Comparison of ENCODE assay signal across 10 cellular contexts in genomic region chr6:156773935-156774871, GRCh38. TPM values are rescaled to one million over a fixed set of nuclear protein-coding genes. Genes with fewer than 3 reads are reported as not detected.
A peak's percentile ranks its signal among the peaks of the same experiment; 100 is the strongest.
DNase-seq lines count a peak whose midpoint lies in the region; ATAC-seq, FAIRE-seq and TF ChIP-seq lines count a peak whose summit lies in the region.
"Had no signal": no experiment of that assay in that cellular context is flagged by ENCODE, and none has a peak within 500 bp of the region (broad histone marks: within the 10 kb centered on the region; RNA-seq: fewer than 3 reads in every experiment).

No MANE protein-coding gene starts in this region.

- no peak for FAIRE-seq in A549 (lab: Jason Lieb, UNC)

- H3K79me2 ChIP-seq in osteoblast (ENCODE audit: insufficient read depth, low read length), result peaks cover 19% of the 10 kb centered on the region

- H3K4me1 ChIP-seq in A549, result peaks cover 20% of the 10 kb centered on the region
- peaks cover 27% of the 10 kb centered on the region for H3K4me1 ChIP-seq in osteoblast (ENCODE audit: insufficient read depth, low read length)

- H3K27ac ChIP-seq in A549, result no peak overlapping the region
- H3K27ac ChIP-seq in osteoblast (ENCODE audit: low read depth, low read length), result no peak overlapping the region

- TF ChIP-seq POLR2A in A549 (IDR thresholded peaks at IDR 0.05; ENCODE audit: low read length), result no peak

- H4K20me1 ChIP-seq in osteoblast (ENCODE audit: insufficient read depth, low read length), result no peaks in the 10 kb centered on the region

- DNase-seq in A549 (ENCODE audit: low read depth in 1 of 2, low spot score in 1 of 2) (no peak), HCEC 1CT (peak; percentile 19), cardiac fibroblast (ENCODE audit: low read depth in 2 of 2) (peak; percentile 41 to 49), osteoblast (ENCODE audit: insufficient read length, low spot score, missing footprints) (peak; percentile 53), inferior parietal cortex (ENCODE audit: extremely low spot score) (no peak), HEK293T (ENCODE audit: extremely low spot score) (no peak)
- DNase-seq in stimulated activated CD4-positive, alpha-beta T cell treated with anti-CD3 and anti-CD28 coated beads, Interleukin-15, amount 100 ng/mL, for 24 hours, result no peak
- DNase-seq: activated CD4-positive, CD25-positive, alpha-beta regulatory T cell treated with anti-CD3 and anti-CD28 coated beads, Interleukin-2, amount 50 U/mL, for 72 hours; SK-N-SH had no signal

- TF ChIP-seq EP300 in A549 (IDR thresholded peaks at IDR 0.05), result no peak

- TF ChIP-seq CTCF in A549 (IDR thresholded peaks at IDR 0.05), result no peak
- TF ChIP-seq CTCF in cardiac fibroblast (IDR thresholded peaks at IDR 0.05; ENCODE audit: low read depth, low read length), result no peak
- no peak for TF ChIP-seq CTCF in osteoblast (IDR thresholded peaks at IDR 0.05; ENCODE audit: extremely low read depth, low read depth, low read length)

- POLR2A ChIA-PET in A549 (lab: Yijun Ruan, JAX), result no interaction called here
- POLR2A ChIA-PET in HEK293T (lab: Yijun Ruan, JAX), result no interaction called here

- H2AFZ ChIP-seq in osteoblast (ENCODE audit: low read length), result no peak overlapping the region

- H3K9me3 ChIP-seq in A549 (no peaks in the 10 kb centered on the region), osteoblast (ENCODE audit: low read depth, low read length) (no peaks in the 10 kb centered on the region)
- H3K9me3 ChIP-seq: SK-N-SH had no signal

- H3K4me3 ChIP-seq in A549 (no peak overlapping the region), cardiac fibroblast (replicated peaks in 1 of 2; ENCODE audit: low read depth in 2 of 2, low read length in 2 of 2) (no peak overlapping the region), osteoblast (ENCODE audit: insufficient read depth, low read length) (peak overlapping the region; percentile 29)

- no peak for ATAC-seq in A549
- ATAC-seq in GM18861 (IDR thresholded peaks at IDR 0.05; ENCODE audit: unreplicated experiment), result no peak

- H3K27me3 ChIP-seq in osteoblast (ENCODE audit: insufficient read depth, low read length), result no peaks in the 10 kb centered on the region

- no peaks in the 10 kb centered on the region for H3K36me3 ChIP-seq in osteoblast (ENCODE audit: insufficient read depth, low read length)

- no peak for TF ChIP-seq RAD21 in A549 (conservative IDR thresholded peaks at IDR 0.05 in 1 of 2, IDR thresholded peaks at IDR 0.05 in 1 of 2)

- CTCF ChIA-PET in A549 (lab: Yijun Ruan, JAX), result no interaction called here
- CTCF ChIA-PET in HEK293T (lab: Yijun Ruan, JAX), result no interaction called here

- H3K4me2 ChIP-seq in A549 (peak overlapping the region; percentile 89; the same call in 2 of the 3 replicates), osteoblast (ENCODE audit: insufficient read depth, low read length) (peak overlapping the region; percentile 69)
- H3K4me2 ChIP-seq: SK-N-SH had no signal

- WGBS in A549 (ENCODE audit: missing lambda C conversion rate), result 88% methylated on average over 15 of the region's 15 CpGs

TF ChIP-seq in A549, 52 proteins besides CTCF, POLR2A, EP300 and RAD21:
- no peak for TF ChIP-seq CBX8 (IDR thresholded peaks at IDR 0.05)
- TF ChIP-seq ZC3H11A (IDR thresholded peaks at IDR 0.05), result no peak
- no peak for TF ChIP-seq SMC3 (IDR thresholded peaks at IDR 0.05)
- no peak for TF ChIP-seq GATA3 (IDR thresholded peaks at IDR 0.05; ENCODE audit: borderline replicate concordance)
- TF ChIP-seq, protein P1, sequence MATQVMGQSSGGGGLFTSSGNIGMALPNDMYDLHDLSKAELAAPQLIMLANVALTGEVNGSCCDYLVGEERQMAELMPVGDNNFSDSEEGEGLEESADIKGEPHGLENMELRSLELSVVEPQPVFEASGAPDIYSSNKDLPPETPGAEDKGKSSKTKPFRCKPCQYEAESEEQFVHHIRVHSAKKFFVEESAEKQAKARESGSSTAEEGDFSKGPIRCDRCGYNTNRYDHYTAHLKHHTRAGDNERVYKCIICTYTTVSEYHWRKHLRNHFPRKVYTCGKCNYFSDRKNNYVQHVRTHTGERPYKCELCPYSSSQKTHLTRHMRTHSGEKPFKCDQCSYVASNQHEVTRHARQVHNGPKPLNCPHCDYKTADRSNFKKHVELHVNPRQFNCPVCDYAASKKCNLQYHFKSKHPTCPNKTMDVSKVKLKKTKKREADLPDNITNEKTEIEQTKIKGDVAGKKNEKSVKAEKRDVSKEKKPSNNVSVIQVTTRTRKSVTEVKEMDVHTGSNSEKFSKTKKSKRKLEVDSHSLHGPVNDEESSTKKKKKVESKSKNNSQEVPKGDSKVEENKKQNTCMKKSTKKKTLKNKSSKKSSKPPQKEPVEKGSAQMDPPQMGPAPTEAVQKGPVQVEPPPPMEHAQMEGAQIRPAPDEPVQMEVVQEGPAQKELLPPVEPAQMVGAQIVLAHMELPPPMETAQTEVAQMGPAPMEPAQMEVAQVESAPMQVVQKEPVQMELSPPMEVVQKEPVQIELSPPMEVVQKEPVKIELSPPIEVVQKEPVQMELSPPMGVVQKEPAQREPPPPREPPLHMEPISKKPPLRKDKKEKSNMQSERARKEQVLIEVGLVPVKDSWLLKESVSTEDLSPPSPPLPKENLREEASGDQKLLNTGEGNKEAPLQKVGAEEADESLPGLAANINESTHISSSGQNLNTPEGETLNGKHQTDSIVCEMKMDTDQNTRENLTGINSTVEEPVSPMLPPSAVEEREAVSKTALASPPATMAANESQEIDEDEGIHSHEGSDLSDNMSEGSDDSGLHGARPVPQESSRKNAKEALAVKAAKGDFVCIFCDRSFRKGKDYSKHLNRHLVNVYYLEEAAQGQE (IDR thresholded peaks at IDR 0.05), result no peak
- TF ChIP-seq CHD2 (IDR thresholded peaks at IDR 0.05; ENCODE audit: low read length, partially characterized antibody), result no peak
- no peak for TF ChIP-seq ESRRA (IDR thresholded peaks at IDR 0.05; ENCODE audit: borderline replicate concordance, low read length)
- no peak for TF ChIP-seq HEYL (CRISPR knock-in tag; IDR thresholded peaks at IDR 0.05)
- no peak for TF ChIP-seq FOSB (CRISPR knock-in tag; IDR thresholded peaks at IDR 0.05)
TF ChIP-seq in A549: peak in this region for 0.

TF ChIP-seq in HEK293T, 16 proteins besides CTCF, POLR2A, EP300 and RAD21:
- TF ChIP-seq NFRKB (IDR thresholded peaks at IDR 0.05), result no peak
- no peak for TF ChIP-seq LEF1 (IDR thresholded peaks at IDR 0.05; ENCODE audit: borderline replicate concordance)
- TF ChIP-seq BHLHE40 (IDR thresholded peaks at IDR 0.05; ENCODE audit: borderline replicate concordance), result no peak
- no peak for TF ChIP-seq SUZ12 (IDR thresholded peaks at IDR 0.05)
- no peak for TF ChIP-seq FOXM1 (IDR thresholded peaks at IDR 0.05; ENCODE audit: borderline replicate concordance)
- TF ChIP-seq, protein P2, sequence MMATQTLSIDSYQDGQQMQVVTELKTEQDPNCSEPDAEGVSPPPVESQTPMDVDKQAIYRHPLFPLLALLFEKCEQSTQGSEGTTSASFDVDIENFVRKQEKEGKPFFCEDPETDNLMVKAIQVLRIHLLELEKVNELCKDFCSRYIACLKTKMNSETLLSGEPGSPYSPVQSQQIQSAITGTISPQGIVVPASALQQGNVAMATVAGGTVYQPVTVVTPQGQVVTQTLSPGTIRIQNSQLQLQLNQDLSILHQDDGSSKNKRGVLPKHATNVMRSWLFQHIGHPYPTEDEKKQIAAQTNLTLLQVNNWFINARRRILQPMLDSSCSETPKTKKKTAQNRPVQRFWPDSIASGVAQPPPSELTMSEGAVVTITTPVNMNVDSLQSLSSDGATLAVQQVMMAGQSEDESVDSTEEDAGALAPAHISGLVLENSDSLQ (IDR thresholded peaks at IDR 0.05), result no peak
- TF ChIP-seq FOXK2 (IDR thresholded peaks at IDR 0.05), result no peak
- no peak for TF ChIP-seq TARDBP (IDR thresholded peaks at IDR 0.05)
- TF ChIP-seq L3MBTL2 (conservative IDR thresholded peaks at IDR 0.05), result no peak
- TF ChIP-seq SP1 (IDR thresholded peaks at IDR 0.05), result no peak
- no peak for TF ChIP-seq ARNT (IDR thresholded peaks at IDR 0.05)
- no peak for TF ChIP-seq ELF4 (IDR thresholded peaks at IDR 0.05)
- TF ChIP-seq FOXA1 (IDR thresholded peaks at IDR 0.05), result no peak
- no peak for TF ChIP-seq CTBP1 (IDR thresholded peaks at IDR 0.05; ENCODE audit: borderline replicate concordance)
- no peak for TF ChIP-seq HDGF (IDR thresholded peaks at IDR 0.05; ENCODE audit: borderline replicate concordance)
- no peak for TF ChIP-seq ZNF384 (IDR thresholded peaks at IDR 0.05)

RNA-seq across cellular contexts. Expression of gene ARID1B, which starts 3.0 kb away (rescaled TPM):
- polyA plus RNA-seq in A549 (2011; rRNA removed) (16.3 and 19.2 TPM in 2 replicates), A549 (2017; fragmentation: RNase III; extraction: RNeasy Plus Mini Kit Qiagen cat#74134 plus additional on column Dnase treatment) (13.5 to 14.3 TPM (median 14.1 TPM) in 3 replicates)
- 10.8 and 12.2 TPM in 2 replicates for polyA plus RNA-seq in A549 (2012; cell fraction: cytosol; rRNA removed)
- 15.1 and 20.0 TPM in 2 replicates for polyA plus RNA-seq in A549 (2012; cell fraction: nucleus; rRNA removed)
- polyA minus RNA-seq in A549 (2011; rRNA and poly(A)+ RNA removed), result 93.0 and 94.2 TPM in 2 replicates
- total RNA-seq in osteoblast, result 55.0 and 64.2 TPM in 2 replicates

Comparison
In these comparisons a context has a peak if more than half of its experiments do, and no peak if none do; other contexts are left out.
1. DNase-seq: peak in HCEC 1CT (single experiment), cardiac fibroblast (2 of 2) and osteoblast (single experiment); none in A549 (0 of 2), stimulated activated CD4-positive, alpha-beta T cell treated with anti-CD3 and anti-CD28 coated beads, Interleukin-15, amount 100 ng/mL, for 24 hours (single experiment), inferior parietal cortex (single experiment) and HEK293T (single experiment).